In the genomic region with DNA sequence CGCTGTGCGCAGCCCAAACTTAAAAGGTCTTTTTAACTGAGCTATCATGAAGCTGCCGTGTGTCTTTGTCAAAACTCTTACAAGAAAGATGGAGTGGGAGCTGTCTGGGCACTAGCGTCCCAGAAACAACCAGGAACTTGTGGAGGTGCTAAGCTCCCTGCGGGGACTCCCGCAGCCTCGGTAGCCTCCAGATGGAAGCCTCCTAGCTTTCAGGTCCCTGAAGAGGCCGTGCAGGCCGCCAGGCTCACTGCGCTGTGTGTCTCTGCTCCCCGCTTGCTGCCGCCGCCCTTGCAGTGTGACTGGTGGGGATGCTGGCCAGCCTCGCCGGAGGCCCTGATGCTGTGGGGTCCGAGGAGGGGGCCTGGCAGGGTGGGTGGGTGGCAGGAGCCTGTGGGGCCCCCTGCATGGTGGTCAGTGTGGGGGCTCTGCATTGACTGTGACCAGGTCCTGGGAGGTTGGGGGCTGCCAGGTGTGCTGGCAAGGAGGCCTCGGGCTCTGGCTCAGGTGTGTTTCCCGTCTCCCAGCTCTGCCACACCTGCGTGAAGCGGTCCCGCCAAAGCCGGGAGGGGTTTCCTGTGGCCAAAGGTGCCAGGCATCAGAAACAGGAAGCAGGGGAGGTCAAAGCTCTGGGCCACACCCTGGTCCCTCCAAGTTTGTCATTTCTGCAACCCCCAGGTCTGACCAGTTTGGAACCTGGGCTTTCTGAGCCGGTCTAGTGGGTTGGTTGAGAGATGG, we compare ENCODE assay signal across 8 cellular contexts.
DNase-seq lines count a peak whose midpoint lies in the region; ATAC-seq and TF ChIP-seq lines count a peak whose summit lies in the region.

No MANE protein-coding gene starts in this region.

- peak overlapping the region; percentile 95 for H3K4me3 Mint-ChIP-seq in nephron progenitor cell

- no peaks in the 10 kb centered on the region for H3K9me3 Mint-ChIP-seq in nephron progenitor cell

- peaks cover 5% of the 10 kb centered on the region for H3K36me3 Mint-ChIP-seq in nephron progenitor cell (ENCODE audit: low read depth)

- peak overlapping the region; percentile 72 for H3K4me3 ChIP-seq in GM12864 (ENCODE audit: low read depth, low read length)

- no peaks in the 10 kb centered on the region for H3K27me3 Mint-ChIP-seq in nephron progenitor cell (ENCODE audit: low read depth, poor library complexity)

- in situ Hi-C loops in GM13977 (cut with MboI; ENCODE audit: low pct_unique_long_range_greater_than_20kb, low sequenced_read_pairs, unreplicated experiment) = no loop called here

- TF ChIP-seq CTCF in GM12864 (IDR thresholded peaks at IDR 0.05; ENCODE audit: low read depth, low read length, missing control alignments) = no peak
- TF ChIP-seq CTCF in nephron progenitor cell (IDR thresholded peaks at IDR 0.05) = no peak
- TF ChIP-seq CTCF in GM13977 (IDR thresholded peaks at IDR 0.05; ENCODE audit: extremely low read depth, insufficient read depth, missing control alignments) = no peak

- H3K4me1 Mint-ChIP-seq in nephron progenitor cell = peaks cover 34% of the 10 kb centered on the region

- H3K27ac Mint-ChIP-seq in nephron progenitor cell = peak overlapping the region; percentile 90

- H3K27ac ChIP-seq in epithelial cell of prostate = peak overlapping the region; percentile 61

- ATAC-seq in HG03354 (IDR thresholded peaks at IDR 0.05; ENCODE audit: poor library complexity, severe bottlenecking, unreplicated experiment) = no peak
- no peak for ATAC-seq in HG02610 (IDR thresholded peaks at IDR 0.05; ENCODE audit: unreplicated experiment)

- DNase-seq in GM12864 (ENCODE audit: low read depth) (no peak), RPMI8226 (peak; percentile 74), epithelial cell of prostate (ENCODE audit: low read depth, low spot score) (no peak), nephron progenitor cell (no peak), AG08396 (ENCODE audit: low spot score) (no peak), GM13977 (ENCODE audit: low spot score) (no peak)
